1 cellular context compared by ENCODE assay signal in genomic region chr11:57638005-57638760, GRCh38.
A peak's percentile ranks its signal among the peaks of the same experiment; 100 is the strongest.
TF ChIP-seq lines count a peak whose summit lies in the region.

No MANE protein-coding gene starts in this region.

TF ChIP-seq in HEK293, 187 proteins besides CTCF, POLR2A, EP300 and RAD21 (continued from another document and continues in another):
- TF ChIP-seq ZNF639 (tag by site-specific recombination; IDR thresholded peaks at IDR 0.05) (no peak), ZNF155 (tag by site-specific recombination; IDR thresholded peaks at IDR 0.05) (no peak), KLF8 (tag by site-specific recombination; IDR thresholded peaks at IDR 0.05) (peak; percentile 78; the same call in 1 of the 2 replicates), OSR2 (tag by site-specific recombination; IDR thresholded peaks at IDR 0.05) (no peak), ZNF19 (tag by site-specific recombination; IDR thresholded peaks at IDR 0.05; ENCODE audit: low read depth) (no peak), OVOL3 (tag by site-specific recombination; IDR thresholded peaks at IDR 0.05) (no peak), ZNF560 (tag by site-specific recombination; IDR thresholded peaks at IDR 0.05; ENCODE audit: borderline replicate concordance) (no peak), ZNF548 (tag by site-specific recombination; IDR thresholded peaks at IDR 0.05) (no peak), ZNF623 (tag by site-specific recombination; IDR thresholded peaks at IDR 0.05) (no peak), ZNF24 (tag by site-specific recombination; IDR thresholded peaks at IDR 0.05) (no peak), ZNF626 (tag by site-specific recombination; IDR thresholded peaks at IDR 0.05) (no peak), ZNF529 (tag by site-specific recombination; IDR thresholded peaks at IDR 0.05; ENCODE audit: insufficient replicate concordance) (no peak), PRDM1 (tag by site-specific recombination; IDR thresholded peaks at IDR 0.05) (peak; percentile 51; the same call in 1 of the 2 replicates), ZNF624 (tag by site-specific recombination; IDR thresholded peaks at IDR 0.05) (no peak), ZNF423 (tag by site-specific recombination; IDR thresholded peaks at IDR 0.05) (no peak), ZNF138 (tag by site-specific recombination; IDR thresholded peaks at IDR 0.05; ENCODE audit: borderline replicate concordance) (no peak), ZSCAN23 (tag by site-specific recombination; IDR thresholded peaks at IDR 0.05) (no peak), ZNF610 (tag by site-specific recombination; IDR thresholded peaks at IDR 0.05; ENCODE audit: borderline replicate concordance) (no peak), ZNF184 (tag by site-specific recombination; IDR thresholded peaks at IDR 0.05) (no peak), ZNF221 (tag by site-specific recombination; IDR thresholded peaks at IDR 0.05; ENCODE audit: borderline replicate concordance) (no peak), ZNF223 (tag by site-specific recombination; IDR thresholded peaks at IDR 0.05) (no peak), ZNF544 (tag by site-specific recombination; IDR thresholded peaks at IDR 0.05) (no peak), ZNF211 (tag by site-specific recombination; IDR thresholded peaks at IDR 0.05; ENCODE audit: low read depth) (no peak), BCL11B (tag by site-specific recombination; IDR thresholded peaks at IDR 0.05; ENCODE audit: low read depth) (no peak), ZNF37A (tag by site-specific recombination; IDR thresholded peaks at IDR 0.05) (no peak), YY1 (tag by site-specific recombination; IDR thresholded peaks at IDR 0.05) (peak; percentile 82), ZNF202 (tag by site-specific recombination; IDR thresholded peaks at IDR 0.05; ENCODE audit: borderline replicate concordance) (no peak), HOXA7 (CRISPR knock-in tag; IDR thresholded peaks at IDR 0.05; ENCODE audit: borderline replicate concordance) (no peak), KLF1 (tag by site-specific recombination; IDR thresholded peaks at IDR 0.05) (peak; percentile 21; the same call in 1 of the 2 replicates), ZFHX2 (tag by site-specific recombination; conservative IDR thresholded peaks at IDR 0.05) (no peak; the same call in 1 of the 2 replicates), ZNF518A (tag by site-specific recombination; conservative IDR thresholded peaks at IDR 0.05; ENCODE audit: low read depth) (no peak), ZNF776 (tag by site-specific recombination; IDR thresholded peaks at IDR 0.05; ENCODE audit: borderline replicate concordance) (no peak), ZNF629 (tag by site-specific recombination; IDR thresholded peaks at IDR 0.05) (no peak), ZNF692 (tag by site-specific recombination; IDR thresholded peaks at IDR 0.05) (no peak), KLF7 (tag by site-specific recombination; IDR thresholded peaks at IDR 0.05; ENCODE audit: borderline replicate concordance) (no peak), ZEB2 (tag by site-specific recombination; IDR thresholded peaks at IDR 0.05) (no peak), ZNF398 (tag by site-specific recombination; IDR thresholded peaks at IDR 0.05) (peak; percentile 93), ZNF214 (tag by site-specific recombination; IDR thresholded peaks at IDR 0.05; ENCODE audit: borderline replicate concordance) (no peak), RBAK (tag by site-specific recombination; IDR thresholded peaks at IDR 0.05) (no peak), ZXDB (tag by site-specific recombination; IDR thresholded peaks at IDR 0.05) (peak; percentile 75; the same call in 1 of the 2 replicates), ZSCAN30 (tag by site-specific recombination; IDR thresholded peaks at IDR 0.05) (no peak), SP3 (tag by site-specific recombination; IDR thresholded peaks at IDR 0.05) (peak; percentile 44), ZNF274 (IDR thresholded peaks at IDR 0.05; ENCODE audit: low read length) (no peak), ZNF274 (tag by site-specific recombination; IDR thresholded peaks at IDR 0.05; ENCODE audit: borderline replicate concordance) (no peak), ZNF521 (tag by site-specific recombination; IDR thresholded peaks at IDR 0.05) (no peak), ZNF704 (tag by site-specific recombination; IDR thresholded peaks at IDR 0.05) (no peak), ZFP37 (tag by site-specific recombination; IDR thresholded peaks at IDR 0.05) (no peak), BCL11A (tag by site-specific recombination; IDR thresholded peaks at IDR 0.05; ENCODE audit: low read depth) (no peak), ZBTB21 (tag by site-specific recombination; IDR thresholded peaks at IDR 0.05) (no peak), ZNF585B (tag by site-specific recombination; IDR thresholded peaks at IDR 0.05) (no peak), ZNF660 (tag by site-specific recombination; IDR thresholded peaks at IDR 0.05) (no peak), MYNN (tag by site-specific recombination; IDR thresholded peaks at IDR 0.05; ENCODE audit: borderline replicate concordance) (no peak), ZNF239 (tag by site-specific recombination; IDR thresholded peaks at IDR 0.05) (no peak), ZNF777 (tag by site-specific recombination; IDR thresholded peaks at IDR 0.05; ENCODE audit: borderline replicate concordance) (no peak)
- TF ChIP-seq, protein P1, sequence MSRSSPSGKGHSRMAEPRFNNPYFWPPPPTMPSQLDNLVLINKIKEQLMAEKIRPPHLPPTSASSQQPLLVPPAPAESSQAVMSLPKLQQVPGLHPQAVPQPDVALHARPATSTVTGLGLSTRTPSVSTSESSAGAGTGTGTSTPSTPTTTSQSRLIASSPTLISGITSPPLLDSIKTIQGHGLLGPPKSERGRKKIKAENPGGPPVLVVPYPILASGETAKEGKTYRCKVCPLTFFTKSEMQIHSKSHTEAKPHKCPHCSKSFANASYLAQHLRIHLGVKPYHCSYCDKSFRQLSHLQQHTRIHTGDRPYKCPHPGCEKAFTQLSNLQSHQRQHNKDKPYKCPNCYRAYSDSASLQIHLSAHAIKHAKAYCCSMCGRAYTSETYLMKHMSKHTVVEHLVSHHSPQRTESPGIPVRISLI (tag by site-specific recombination; IDR thresholded peaks at IDR 0.05), result no peak
- TF ChIP-seq, protein P2, sequence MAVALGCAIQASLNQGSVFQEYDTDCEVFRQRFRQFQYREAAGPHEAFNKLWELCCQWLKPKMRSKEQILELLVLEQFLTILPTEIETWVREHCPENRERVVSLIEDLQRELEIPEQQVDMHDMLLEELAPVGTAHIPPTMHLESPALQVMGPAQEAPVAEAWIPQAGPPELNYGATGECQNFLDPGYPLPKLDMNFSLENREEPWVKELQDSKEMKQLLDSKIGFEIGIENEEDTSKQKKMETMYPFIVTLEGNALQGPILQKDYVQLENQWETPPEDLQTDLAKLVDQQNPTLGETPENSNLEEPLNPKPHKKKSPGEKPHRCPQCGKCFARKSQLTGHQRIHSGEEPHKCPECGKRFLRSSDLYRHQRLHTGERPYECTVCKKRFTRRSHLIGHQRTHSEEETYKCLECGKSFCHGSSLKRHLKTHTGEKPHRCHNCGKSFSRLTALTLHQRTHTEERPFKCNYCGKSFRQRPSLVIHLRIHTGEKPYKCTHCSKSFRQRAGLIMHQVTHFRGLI (tag by site-specific recombination; IDR thresholded peaks at IDR 0.05), result no peak
- TF ChIP-seq, protein P3, sequence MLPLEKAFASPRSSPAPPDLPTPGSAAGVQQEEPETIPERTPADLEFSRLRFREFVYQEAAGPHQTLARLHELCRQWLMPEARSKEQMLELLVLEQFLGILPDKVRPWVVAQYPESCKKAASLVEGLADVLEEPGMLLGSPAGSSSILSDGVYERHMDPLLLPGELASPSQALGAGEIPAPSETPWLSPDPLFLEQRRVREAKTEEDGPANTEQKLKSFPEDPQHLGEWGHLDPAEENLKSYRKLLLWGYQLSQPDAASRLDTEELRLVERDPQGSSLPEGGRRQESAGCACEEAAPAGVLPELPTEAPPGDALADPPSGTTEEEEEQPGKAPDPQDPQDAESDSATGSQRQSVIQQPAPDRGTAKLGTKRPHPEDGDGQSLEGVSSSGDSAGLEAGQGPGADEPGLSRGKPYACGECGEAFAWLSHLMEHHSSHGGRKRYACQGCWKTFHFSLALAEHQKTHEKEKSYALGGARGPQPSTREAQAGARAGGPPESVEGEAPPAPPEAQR (tag by site-specific recombination; IDR thresholded peaks at IDR 0.05), result no peak
